In the genomic region with DNA sequence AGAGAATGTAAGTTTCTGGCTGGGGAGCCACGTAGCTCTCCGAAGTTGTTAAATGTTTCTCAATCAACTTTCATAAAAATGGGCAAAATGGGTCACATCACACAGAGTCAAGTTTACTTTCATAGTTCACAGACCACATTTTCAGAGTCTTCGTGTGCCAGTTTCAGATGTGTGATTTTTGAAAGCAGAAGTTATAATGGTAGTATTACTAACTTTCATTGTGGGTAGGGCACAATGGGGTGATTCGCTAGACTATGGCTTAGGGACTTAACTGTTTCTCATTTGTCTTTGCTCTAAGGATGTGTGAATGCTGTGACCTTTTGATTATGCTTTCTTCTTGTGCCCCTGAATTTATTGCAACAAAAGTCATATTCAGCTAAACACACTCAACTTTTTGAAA, we compare ENCODE assay signal across 16 cellular contexts.
DNase-seq lines count a peak whose midpoint lies in the region; ATAC-seq and TF ChIP-seq lines count a peak whose summit lies in the region.
"Had no signal": no experiment of that assay in that cellular context is flagged by ENCODE, and none has a peak within 500 bp of the region (broad histone marks: within the 10 kb centered on the region; RNA-seq: fewer than 3 reads in every experiment).

No MANE protein-coding gene starts in this region.

- ATAC-seq in activated naive CD4-positive, alpha-beta T cell treated with anti-CD3 and anti-CD28 coated beads, Interleukin-2, amount 50 U/mL, for 72 hours: peak; percentile 90 to 92
- ATAC-seq in HG03378 (IDR thresholded peaks at IDR 0.05; ENCODE audit: unreplicated experiment) (peak; percentile 66), activated B cell treated with CpG ODN at 0.5 μM for 24 hours (ENCODE audit: low read depth) (peak; percentile 86), HG02981 (IDR thresholded peaks at IDR 0.05; ENCODE audit: unreplicated experiment) (no peak), GM21367 (IDR thresholded peaks at IDR 0.05; ENCODE audit: unreplicated experiment) (no peak), HG03520 (IDR thresholded peaks at IDR 0.05; ENCODE audit: unreplicated experiment) (no peak)
- ATAC-seq: gastroesophageal sphincter had no signal

- POLR2A ChIA-PET in activated B cell treated with CpG ODN at 0.5 μM for 24 hours (lab: Charles Lee): no interaction called here

- intact Hi-C loops in activated B cell treated with CpG ODN at 0.5 μM for 24 hours (cut with micrococcal nuclease): loop anchor here (10.0 kb wide), 1 partner anchor 58 kb away; no protein-coding TSS in a partner anchor

- H3K4me1 Mint-ChIP-seq in activated B cell treated with CpG ODN at 0.5 μM for 24 hours: peaks cover 27% of the 10 kb centered on the region
- peaks cover 55% of the 10 kb centered on the region for H3K4me1 Mint-ChIP-seq in stimulated activated naive CD8-positive, alpha-beta T cell treated with anti-CD3 and anti-CD28 coated beads, Interleukin-15, Interleukin-2, amounts not matched to agents 100 ng/mL and 50 ng/mL, for 24 hours (ENCODE audit: low read depth)

- DNase-seq in activated naive CD4-positive, alpha-beta T cell treated with anti-CD3 and anti-CD28 coated beads, Interleukin-2, amount 50 U/mL, for 72 hours (ENCODE audit: low spot score in 2 of 2): no peak
- no peak for DNase-seq in activated naive CD4-positive, alpha-beta T cell treated with anti-CD3 and anti-CD28 coated beads, Interleukin-2, amount 50 U/mL, for 16 hours
- no peak for DNase-seq in activated B cell treated with CpG ODN at 0.5 μM for 24 hours
- DNase-seq: EL, HFFc6, midbrain, NCI-H524 treated with DMSO at 0.1 percent for 48 hours, SHP77 treated with DMSO at 0.1 percent for 48 hours had no signal

- CTCF ChIA-PET in activated B cell treated with CpG ODN at 0.5 μM for 24 hours (lab: Charles Lee): no interaction called here

- H3K27ac Mint-ChIP-seq in activated naive CD4-positive, alpha-beta T cell treated with anti-CD3 and anti-CD28 coated beads, Interleukin-2, amount 50 U/mL, for 72 hours: peak overlapping the region; percentile 55 to 72
- peak overlapping the region; percentile 47 for H3K27ac Mint-ChIP-seq in activated B cell treated with CpG ODN at 0.5 μM for 24 hours
- peak overlapping the region; percentile 79 for H3K27ac Mint-ChIP-seq in stimulated activated naive CD8-positive, alpha-beta T cell treated with anti-CD3 and anti-CD28 coated beads, Interleukin-15, Interleukin-2, amounts not matched to agents 100 ng/mL and 50 ng/mL, for 24 hours
- H3K27ac Mint-ChIP-seq: brain, HFFc6 had no signal

- H3K4me3 Mint-ChIP-seq in activated B cell treated with CpG ODN at 0.5 μM for 24 hours: peak overlapping the region; percentile 3
- H3K4me3 Mint-ChIP-seq in stimulated activated naive CD8-positive, alpha-beta T cell treated with anti-CD3 and anti-CD28 coated beads, Interleukin-15, Interleukin-2, amounts not matched to agents 100 ng/mL and 50 ng/mL, for 24 hours: peak overlapping the region; percentile 40
- H3K4me3 Mint-ChIP-seq: brain, HFFc6 had no signal

- H3K36me3 Mint-ChIP-seq in activated naive CD4-positive, alpha-beta T cell treated with anti-CD3 and anti-CD28 coated beads, Interleukin-2, amount 50 U/mL, for 72 hours: peaks cover 19 to 21% of the 10 kb centered on the region in 2 donors
- no peaks in the 10 kb centered on the region for H3K36me3 Mint-ChIP-seq in activated B cell treated with CpG ODN at 0.5 μM for 24 hours (ENCODE audit: low read depth)
- H3K36me3 Mint-ChIP-seq in stimulated activated naive CD8-positive, alpha-beta T cell treated with anti-CD3 and anti-CD28 coated beads, Interleukin-15, Interleukin-2, amounts not matched to agents 100 ng/mL and 50 ng/mL, for 24 hours (ENCODE audit: low read depth): peaks cover 32% of the 10 kb centered on the region
- H3K36me3 Mint-ChIP-seq: brain had no signal

- H3K9me3 Mint-ChIP-seq in activated naive CD4-positive, alpha-beta T cell treated with anti-CD3 and anti-CD28 coated beads, Interleukin-2, amount 50 U/mL, for 72 hours: peaks cover 0 to 5% of the 10 kb centered on the region in 2 donors
- H3K9me3 Mint-ChIP-seq in activated B cell treated with CpG ODN at 0.5 μM for 24 hours: no peaks in the 10 kb centered on the region
- no peaks in the 10 kb centered on the region for H3K9me3 Mint-ChIP-seq in stimulated activated naive CD8-positive, alpha-beta T cell treated with anti-CD3 and anti-CD28 coated beads, Interleukin-15, Interleukin-2, amounts not matched to agents 100 ng/mL and 50 ng/mL, for 24 hours
- H3K9me3 Mint-ChIP-seq: brain, HFFc6, IgD-negative memory B cell had no signal

- H3K27me3 Mint-ChIP-seq in activated B cell treated with CpG ODN at 0.5 μM for 24 hours: no peaks in the 10 kb centered on the region
- no peaks in the 10 kb centered on the region for H3K27me3 Mint-ChIP-seq in stimulated activated naive CD8-positive, alpha-beta T cell treated with anti-CD3 and anti-CD28 coated beads, Interleukin-15, Interleukin-2, amounts not matched to agents 100 ng/mL and 50 ng/mL, for 24 hours
- H3K27me3 Mint-ChIP-seq: IgD-negative memory B cell had no signal

- no peak for TF ChIP-seq CTCF in activated B cell treated with CpG ODN at 0.5 μM for 24 hours (IDR thresholded peaks at IDR 0.05)

Comparison
In these comparisons a context has a peak if more than half of its experiments do, and no peak if none do; other contexts are left out.
1. ATAC-seq: peak in activated naive CD4-positive, alpha-beta T cell treated with anti-CD3 and anti-CD28 coated beads, Interleukin-2, amount 50 U/mL, for 72 hours (2 of 2), HG03378 (single experiment) and activated B cell treated with CpG ODN at 0.5 μM for 24 hours (single experiment); none in HG02981 (single experiment), GM21367 (single experiment) and HG03520 (single experiment).
2. Peak in every context shown above with its lines, with median percentiles within 50 percentile points of each other: H3K27ac Mint-ChIP-seq.